Comparison of ENCODE assay signal across 20 cellular contexts in genomic region chr6:107689190-107689589, GRCh38.
"Had no signal": no experiment of that assay in that cellular context is flagged by ENCODE, and none has a peak within 500 bp of the region (broad histone marks: within the 10 kb centered on the region; RNA-seq: fewer than 3 reads in every experiment).

No MANE protein-coding gene starts in this region.

- H3K9me3 Mint-ChIP-seq: activated T-cell treated with anti-CD3 and anti-CD28 coated beads, Interleukin-2, amount 50 U/mL, for 72 hours; naive thymus-derived CD8-positive, alpha-beta T cell; T-cell had no signal

- H3K4me3 Mint-ChIP-seq: activated CD4-positive, alpha-beta T cell treated with anti-CD3 and anti-CD28 coated beads, Interleukin-2, amount 10 ng/mL, durations not matched to agents 7 days and 5 days; activated T-cell treated with anti-CD3 and anti-CD28 coated beads, Interleukin-2, amount 50 U/mL, for 72 hours; dendritic cell treated with granulocyte-macrophage colony-stimulating factor and Interleukin-4, amounts not matched to agents 40 ng/mL and 50 ng/mL, for 4 days; naive thymus-derived CD8-positive, alpha-beta T cell; T-cell had no signal

- H3K9me3 ChIP-seq: esophagus muscularis mucosa, transverse colon had no signal

- H3K27ac Mint-ChIP-seq: activated CD4-positive, alpha-beta T cell treated with anti-CD3 and anti-CD28 coated beads, Interleukin-2, amount 10 ng/mL, durations not matched to agents 7 days and 5 days; activated T-cell treated with anti-CD3 and anti-CD28 coated beads, Interleukin-2, amount 50 U/mL, for 72 hours; dendritic cell treated with granulocyte-macrophage colony-stimulating factor and Interleukin-4, amounts not matched to agents 40 ng/mL and 50 ng/mL, for 4 days; T-cell had no signal

- H3K36me3 Mint-ChIP-seq: T-cell had no signal

- ATAC-seq: naive thymus-derived CD8-positive, alpha-beta T cell; T-cell had no signal

- H3K4me3 ChIP-seq: esophagus muscularis mucosa, transverse colon had no signal

- H3K27me3 ChIP-seq: transverse colon had no signal

- H3K36me3 ChIP-seq: esophagus muscularis mucosa, transverse colon had no signal

- H3K27me3 Mint-ChIP-seq: activated CD4-positive, alpha-beta T cell treated with anti-CD3 and anti-CD28 coated beads, Interleukin-2, amount 10 ng/mL, durations not matched to agents 7 days and 5 days; naive thymus-derived CD8-positive, alpha-beta T cell; T-cell had no signal

- H3K4me1 ChIP-seq: transverse colon had no signal

- DNase-seq: activated CD4-positive, alpha-beta T cell treated with anti-CD3 and anti-CD28 coated beads, Interleukin-2, amount 10 ng/mL, durations not matched to agents 7 days and 5 days; activated CD4-positive, CD25-positive, alpha-beta regulatory T cell; activated CD8-positive, alpha-beta memory T cell treated with anti-CD3 and anti-CD28 coated beads for 24 hours; activated effector memory CD4-positive, alpha-beta T cell treated with anti-CD3 and anti-CD28 coated beads, Interleukin-2, amount 50 U/mL, for 16 hours; activated naive CD4-positive, alpha-beta T cell treated with anti-CD3 and anti-CD28 coated beads, Interleukin-2, amount 50 U/mL, for 16 hours; activated T-cell treated with anti-CD3 and anti-CD28 coated beads, Interleukin-2, amount 50 U/mL, for 72 hours; amniotic stem cell; effector CD8-positive, alpha-beta T cell; left cardiac atrium; mesendoderm; naive thymus-derived CD8-positive, alpha-beta T cell; retina; stimulated activated CD4-positive, alpha-beta T cell treated with anti-CD3 and anti-CD28 coated beads, Interleukin-1b, Interleukin-23, amount 100 ng/mL, for 48 hours; stimulated activated CD8-positive, alpha-beta memory T cell treated with anti-CD3 and anti-CD28 coated beads, Interleukin-4, amount 100 ng/mL, for 48 hours; stimulated activated naive CD4-positive, alpha-beta T cell; T-cell; T-helper 9 cell; transverse colon had no signal
